ENCODE assay signal across 12 cellular contexts in the genomic region with DNA sequence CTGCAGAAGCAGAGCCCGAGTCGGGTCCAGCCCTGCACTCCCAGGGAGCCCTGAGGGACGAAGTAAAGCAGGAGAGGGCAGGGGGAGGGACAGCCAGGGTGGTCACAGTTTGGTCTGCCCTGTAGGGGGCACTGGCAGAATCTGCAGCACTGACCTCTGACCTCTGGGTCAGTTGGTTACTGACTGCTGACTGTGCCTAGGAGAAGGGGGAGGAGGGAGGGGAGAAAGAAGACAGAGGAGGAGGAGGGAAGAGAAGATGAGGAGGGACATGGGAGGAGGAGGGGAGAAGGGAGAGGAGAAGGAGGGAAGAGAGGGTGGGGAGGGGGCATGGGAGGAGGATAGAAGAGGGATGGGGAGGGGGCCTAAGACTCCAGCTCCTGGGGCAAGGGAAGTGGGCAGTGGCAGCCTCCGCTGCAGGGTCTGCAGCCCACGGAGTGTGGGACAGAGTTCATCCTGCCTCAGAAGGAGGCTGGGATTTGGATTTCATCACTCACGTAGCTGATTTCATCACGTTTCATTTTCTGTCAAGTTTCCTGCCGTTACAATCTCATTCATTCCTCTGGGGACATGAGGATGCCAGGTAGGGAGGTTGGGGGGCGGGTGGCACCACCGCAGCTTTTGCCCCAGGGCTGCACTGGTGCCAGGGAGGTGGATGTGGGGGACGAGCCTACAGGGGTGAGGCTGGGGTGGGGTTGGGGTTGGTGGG. TPM values are rescaled to one million over a fixed set of nuclear protein-coding genes. Genes with fewer than 3 reads are reported as not detected.
DNase-seq lines count a peak whose midpoint lies in the region; ATAC-seq, FAIRE-seq and TF ChIP-seq lines count a peak whose summit lies in the region.
"Had no signal": no experiment of that assay in that cellular context is flagged by ENCODE, and none has a peak within 500 bp of the region (broad histone marks: within the 10 kb centered on the region; RNA-seq: fewer than 3 reads in every experiment).

No MANE protein-coding gene starts in this region.

- H3K27me3 Mint-ChIP-seq in MCF 10A (ENCODE audit: insufficient read depth, unreplicated experiment), result no peaks in the 10 kb centered on the region

- peak overlapping the region; percentile 46 for H3K9ac ChIP-seq in NT2/D1 (ENCODE audit: insufficient read length, low read depth)

- no peaks in the 10 kb centered on the region for H3K9me3 Mint-ChIP-seq in MCF 10A (ENCODE audit: unreplicated experiment)

- H3K4me1 Mint-ChIP-seq in MCF 10A (ENCODE audit: insufficient read depth, unreplicated experiment), result peaks cover 12% of the 10 kb centered on the region

- no peak overlapping the region for H3K27ac ChIP-seq in breast epithelium
- peak overlapping the region; percentile 87 for H3K27ac ChIP-seq in cingulate gyrus (ENCODE audit: low read depth, low read length)
- H3K27ac ChIP-seq in temporal lobe (ENCODE audit: low read depth, low read length), result peak overlapping the region; percentile 96
- no peak overlapping the region for H3K27ac ChIP-seq in left ventricle myocardium inferior (replicated peaks)

- BruUV-seq in MCF 10A (replicated peaks; lab: Mats Ljungman, UMichigan), result no TSS peak

- H3K36me3 Mint-ChIP-seq in MCF 10A (ENCODE audit: insufficient read depth, unreplicated experiment), result no peaks in the 10 kb centered on the region

- no peak for FAIRE-seq in D721Med (lab: Jason Lieb, UNC)

- no peak for ATAC-seq in HG03095 (IDR thresholded peaks at IDR 0.05; ENCODE audit: unreplicated experiment)

- POLR2A ChIA-PET in MCF 10A (lab: Yijun Ruan, JAX), result no interaction called here

- H3K27ac Mint-ChIP-seq in MCF 10A (ENCODE audit: low read depth, unreplicated experiment), result peak overlapping the region; percentile 49

- intact Hi-C loops in MCF 10A (cut with micrococcal nuclease) (no loop called here), breast epithelium (cut with DNase I; ENCODE audit: low total_unique reads) (no loop called here), left ventricle myocardium inferior (cut with micrococcal nuclease) (no loop called here)

- no peaks in the 10 kb centered on the region for H3K36me3 ChIP-seq in breast epithelium
- H3K36me3 ChIP-seq in NT2/D1 (ENCODE audit: insufficient read depth, insufficient read length, low read length), result no peaks in the 10 kb centered on the region
- no peaks in the 10 kb centered on the region for H3K36me3 ChIP-seq in left ventricle myocardium inferior

- H3K4me3 ChIP-seq in breast epithelium (no peak overlapping the region), NT2/D1 (ENCODE audit: insufficient read length, low read depth) (no peak overlapping the region), left ventricle myocardium inferior (no peak overlapping the region)

- TF ChIP-seq CTCF in MCF 10A (IDR thresholded peaks at IDR 0.05; ENCODE audit: unreplicated experiment) (no peak), breast epithelium (IDR thresholded peaks at IDR 0.05) (no peak), left ventricle myocardium inferior (IDR thresholded peaks at IDR 0.05; ENCODE audit: borderline replicate concordance) (no peak), D721Med (IDR thresholded peaks at IDR 0.05; ENCODE audit: insufficient read depth, missing control alignments) (no peak)

- H3K27me3 ChIP-seq in breast epithelium (no peaks in the 10 kb centered on the region), NT2/D1 (ENCODE audit: insufficient read depth, insufficient read length) (peaks cover 5% of the 10 kb centered on the region), left ventricle myocardium inferior (ENCODE audit: low read depth) (no peaks in the 10 kb centered on the region)

- peak overlapping the region; percentile 21 for H3K4me3 Mint-ChIP-seq in MCF 10A (ENCODE audit: unreplicated experiment)

- CTCF ChIA-PET in MCF 10A (lab: Yijun Ruan, JAX), result interaction anchor here (0.6 to 0.8 kb wide), 2 partner anchors 26 to 253 kb away, joined by 3 to 4 read pairs; no protein-coding TSS in a partner anchor

- no peaks in the 10 kb centered on the region for H3K9me3 ChIP-seq in breast epithelium
- H3K9me3 ChIP-seq in NT2/D1 (ENCODE audit: insufficient read depth, low read length), result no peaks in the 10 kb centered on the region
- no peaks in the 10 kb centered on the region for H3K9me3 ChIP-seq in left ventricle myocardium inferior (replicated peaks)

- H3K4me1 ChIP-seq in breast epithelium (no peaks in the 10 kb centered on the region), NT2/D1 (ENCODE audit: insufficient read depth, insufficient read length) (peaks cover 50% of the 10 kb centered on the region), left ventricle myocardium inferior (peaks cover 49% of the 10 kb centered on the region)

- no peak for TF ChIP-seq POLR2A in breast epithelium (IDR thresholded peaks at IDR 0.05)

- DNase-seq in MCF 10A (ENCODE audit: unreplicated experiment) (peak; percentile 68), breast epithelium (ENCODE audit: low spot score in 2 of 2) (no peak), NT2/D1 (ENCODE audit: low read depth, low spot score) (no peak), left ventricle myocardium inferior (no peak), D721Med (ENCODE audit: insufficient read length, low spot score) (no peak)
- DNase-seq: activated effector memory CD4-positive, alpha-beta T cell treated with anti-CD3 and anti-CD28 coated beads, Interleukin-2, amount 50 U/mL, for 16 hours; left cardiac atrium; NCI-H1694 had no signal

RNA-seq across cellular contexts. Expression of a gene that starts 55.2 kb away (rescaled TPM):
- total RNA-seq in MCF 10A (2022) (2.7 and 7.0 TPM in 2 replicates), breast epithelium (not detected), temporal lobe (7.6 TPM), left ventricle myocardium inferior (0.44 TPM)
- total RNA-seq: pulmonary artery endothelial cell had no signal

Comparison
In these comparisons a context has a peak if more than half of its experiments do, and no peak if none do; other contexts are left out.
1. H3K27ac ChIP-seq: peak in cingulate gyrus (single experiment) and temporal lobe (single experiment); none in breast epithelium (0 of 2) and left ventricle myocardium inferior (single experiment).